ENCODE assay signal across 9 cellular contexts in the genomic region with DNA sequence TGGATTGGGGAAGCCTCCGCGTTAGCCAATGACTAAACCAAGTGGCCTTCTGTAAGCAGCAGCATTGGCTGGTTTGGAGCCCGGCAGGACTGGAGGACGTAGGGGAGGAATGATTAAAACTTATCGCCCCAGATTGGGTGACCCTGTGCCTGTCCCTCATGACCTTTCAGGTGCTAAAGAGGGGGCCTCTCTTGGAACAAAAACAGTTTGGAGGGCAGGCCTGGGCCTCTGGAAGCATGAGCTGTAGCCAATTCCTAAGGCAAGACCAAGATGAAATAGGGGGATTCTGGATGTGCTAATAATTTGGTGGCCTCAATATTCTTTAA. TPM values are rescaled to one million over a fixed set of nuclear protein-coding genes. Genes with fewer than 3 reads are reported as not detected.
DNase-seq lines count a peak whose midpoint lies in the region; ATAC-seq and TF ChIP-seq lines count a peak whose summit lies in the region.
"Had no signal": no experiment of that assay in that cellular context is flagged by ENCODE, and none has a peak within 500 bp of the region (broad histone marks: within the 10 kb centered on the region; RNA-seq: fewer than 3 reads in every experiment).

No MANE protein-coding gene starts in this region.

- H3K27me3 ChIP-seq in AG04450 (ENCODE audit: control insufficient read depth, insufficient read depth, low read length) (no peaks in the 10 kb centered on the region), mucosa of stomach (ENCODE audit: control insufficient read depth, insufficient read depth, low read length) (no peaks in the 10 kb centered on the region)

- DNase-seq in AG04450 (ENCODE audit: low read depth, low spot score) (no peak), HFFc6 (no peak), chondrocyte (ENCODE audit: low spot score) (no peak), MV-4-11 (lab: John Stamatoyannopoulos, UW) (no peak), HPDE6-E6E7 (ENCODE audit: extremely low spot score) (no peak)
- DNase-seq in activated CD4-positive, alpha-beta T cell treated with anti-CD3 and anti-CD28 coated beads for 1 hour: no peak
- DNase-seq: NCI-H187 treated with DMSO at 0.1 percent for 48 hours had no signal

- H3K36me3 ChIP-seq in mucosa of stomach (ENCODE audit: control insufficient read depth, insufficient read depth, low read length): no peaks in the 10 kb centered on the region

- H3K27ac Mint-ChIP-seq in HFFc6: no peak overlapping the region
- peak overlapping the region; percentile 88 for H3K27ac Mint-ChIP-seq in chondrocyte (ENCODE audit: unreplicated experiment)

- H3K4me3 ChIP-seq in AG04450 (ENCODE audit: low read depth, low read length): peak overlapping the region; percentile 2; the same call in 1 of the 2 replicates
- peak overlapping the region; percentile 91 for H3K4me3 ChIP-seq in mucosa of stomach (ENCODE audit: low read length)

- no peak for TF ChIP-seq CTCF in AG04450 (IDR thresholded peaks at IDR 0.05; ENCODE audit: low read depth, low read length)
- TF ChIP-seq CTCF in HFFc6 (IDR thresholded peaks at IDR 0.05): peak; percentile 3; the same call in 1 of the 2 replicates
- no peak for TF ChIP-seq CTCF in chondrocyte (IDR thresholded peaks at IDR 0.05)

- no peaks in the 10 kb centered on the region for H3K9me3 Mint-ChIP-seq in HFFc6
- H3K9me3 Mint-ChIP-seq in chondrocyte (ENCODE audit: low read depth): no peaks in the 10 kb centered on the region

- no peaks in the 10 kb centered on the region; the same call in 1 of the 2 replicates for H3K9me3 ChIP-seq in AG04450 (ENCODE audit: control insufficient read depth, insufficient read depth, low read length)
- no peaks in the 10 kb centered on the region for H3K9me3 ChIP-seq in mucosa of stomach (ENCODE audit: control insufficient read depth, low read length)

- H3K9ac ChIP-seq in mucosa of stomach (ENCODE audit: low read length): peak overlapping the region; percentile 79

- POLR2A ChIA-PET in AG04450 (lab: Yijun Ruan, JAX): no interaction called here

- H3K27me3 Mint-ChIP-seq in HFFc6 (ENCODE audit: insufficient read depth) (peaks cover 5% of the 10 kb centered on the region; the same call in 1 of the 2 replicates), chondrocyte (ENCODE audit: low read depth) (no peaks in the 10 kb centered on the region)

- H3K27ac ChIP-seq in AG04450 (ENCODE audit: low read depth, low read length): no peak overlapping the region

- H3K4me1 Mint-ChIP-seq in HFFc6 (ENCODE audit: low read depth) (peaks cover 49% of the 10 kb centered on the region), chondrocyte (ENCODE audit: low read depth) (peaks cover 69% of the 10 kb centered on the region)

- CTCF ChIA-PET in AG04450 (lab: Charles Lee): interaction anchor here (1.0 to 1.6 kb wide), 3 partner anchors 34 to 93 kb away, joined by 3 to 4 read pairs (median 3); no protein-coding TSS in a partner anchor

- H3K4me3 Mint-ChIP-seq in HFFc6: peak overlapping the region; percentile 98; the same call in 1 of the 2 replicates
- H3K4me3 Mint-ChIP-seq in chondrocyte (ENCODE audit: unreplicated experiment): peak overlapping the region; percentile 84

- no peak for ATAC-seq in GM19035 (IDR thresholded peaks at IDR 0.05; ENCODE audit: unreplicated experiment)

- peaks cover 28% of the 10 kb centered on the region for H3K4me1 ChIP-seq in mucosa of stomach (ENCODE audit: control insufficient read depth, insufficient read depth, low read length)

- H3K36me3 Mint-ChIP-seq in HFFc6 (ENCODE audit: low read depth): no peaks in the 10 kb centered on the region
- H3K36me3 Mint-ChIP-seq in chondrocyte (ENCODE audit: low read depth): no peaks in the 10 kb centered on the region

RNA-seq across cellular contexts. Expression of a gene that starts 1.4 kb away (rescaled TPM):
- polyA plus RNA-seq in AG04450 (2011; rRNA removed): 8.2 and 8.6 TPM in 2 replicates
- polyA minus RNA-seq in AG04450 (2011; rRNA and poly(A)+ RNA removed): 9.1 and 9.3 TPM in 2 replicates
- total RNA-seq in HFFc6 (2021; fragmentation: NEBNext Ultra II Directional; extraction: Animal tissue kit (Norgen Biotek cat#: 25700)): 1 to 10 TPM; 4.7 to 9.1 (median 5.4) TPM
- 9.7 to 14.4 TPM (median 11.5 TPM) in 3 replicates for total RNA-seq in chondrocyte
